Comparison of ENCODE assay signal across 17 cellular contexts in the genomic region with DNA sequence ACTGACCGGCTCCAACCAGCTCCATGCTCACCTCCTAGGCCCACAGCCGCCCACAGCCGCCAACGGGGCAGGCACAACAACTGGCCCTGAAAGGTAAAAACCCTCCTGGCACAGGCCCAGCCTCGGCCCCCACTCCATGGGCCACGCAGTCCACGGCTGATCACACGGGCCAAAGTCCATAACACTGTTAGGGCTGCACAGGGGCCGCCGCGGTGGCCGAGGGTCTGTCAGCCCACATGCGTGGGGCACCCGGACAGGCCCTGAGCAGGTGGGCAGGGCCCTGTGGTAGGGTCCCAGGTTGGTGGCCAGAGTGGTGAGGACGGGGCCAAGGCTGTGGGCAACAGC. TPM values are rescaled to one million over a fixed set of nuclear protein-coding genes. Genes with fewer than 3 reads are reported as not detected.
DNase-seq lines count a peak whose midpoint lies in the region; ATAC-seq and TF ChIP-seq lines count a peak whose summit lies in the region.
"Had no signal": no experiment of that assay in that cellular context is flagged by ENCODE, and none has a peak within 500 bp of the region (broad histone marks: within the 10 kb centered on the region; RNA-seq: fewer than 3 reads in every experiment).

No MANE protein-coding gene starts in this region.

- peak; percentile 35 for ATAC-seq in activated CD8-positive, alpha-beta memory T cell treated with anti-CD3 and anti-CD28 coated beads, Interleukin-2, amount 10 ng/mL, durations not matched to agents 7 days and 5 days
- peak; percentile 7 for ATAC-seq in sciatic nerve
- no peak for ATAC-seq in GM21390 (IDR thresholded peaks at IDR 0.05; ENCODE audit: unreplicated experiment)

- H3K4me3 Mint-ChIP-seq in activated CD8-positive, alpha-beta memory T cell treated with anti-CD3 and anti-CD28 coated beads, Interleukin-2, amount 10 ng/mL, durations not matched to agents 7 days and 5 days: no peak overlapping the region
- no peak overlapping the region for H3K4me3 Mint-ChIP-seq in glutamatergic neuron (ENCODE audit: unreplicated experiment)

- POLR2A ChIA-PET in RWPE1 (lab: Yijun Ruan, JAX; ENCODE audit: low non-redundant PET) (no interaction called here), OCI-LY7 (lab: Charles Lee) (no interaction called here)

- intact Hi-C loops in sciatic nerve (cut with DNase I): no loop called here
- intact Hi-C loops in OCI-LY7 (cut with micrococcal nuclease; ENCODE audit: unreplicated experiment): no loop called here

- H3K9me3 Mint-ChIP-seq in activated CD8-positive, alpha-beta memory T cell treated with anti-CD3 and anti-CD28 coated beads, Interleukin-2, amount 10 ng/mL, durations not matched to agents 7 days and 5 days (ENCODE audit: low read depth): no peaks in the 10 kb centered on the region
- H3K9me3 Mint-ChIP-seq in glutamatergic neuron (ENCODE audit: unreplicated experiment): peaks cover 5% of the 10 kb centered on the region

- no peaks in the 10 kb centered on the region for H3K9me3 ChIP-seq in OCI-LY7 (ENCODE audit: low read length)
- H3K9me3 ChIP-seq in SJCRH30 (replicated peaks): no peaks in the 10 kb centered on the region

- no peak overlapping the region for H2AFZ ChIP-seq in OCI-LY7 (ENCODE audit: low read length)
- H2AFZ ChIP-seq: PC-9 had no signal

- H3K4me1 ChIP-seq in OCI-LY7 (ENCODE audit: insufficient read depth, low read length, poor library complexity, severe bottlenecking) (peaks cover 10% of the 10 kb centered on the region), SJCRH30 (no peaks in the 10 kb centered on the region)

- no peak overlapping the region for H3K4me2 ChIP-seq in OCI-LY7 (ENCODE audit: low read length)
- H3K4me2 ChIP-seq: KMS-11, PC-9 had no signal

- no peaks in the 10 kb centered on the region for H3K27me3 ChIP-seq in SJCRH30

- H3K4me3 ChIP-seq in OCI-LY7 (ENCODE audit: low read depth, low read length, poor library complexity, severe bottlenecking) (no peak overlapping the region), SJCRH30 (no peak overlapping the region)
- H3K4me3 ChIP-seq: PC-9 had no signal

- H3K27ac Mint-ChIP-seq in activated CD8-positive, alpha-beta memory T cell treated with anti-CD3 and anti-CD28 coated beads, Interleukin-2, amount 10 ng/mL, durations not matched to agents 7 days and 5 days: no peak overlapping the region
- no peak overlapping the region for H3K27ac Mint-ChIP-seq in glutamatergic neuron (ENCODE audit: unreplicated experiment)

- BruUV-seq in OCI-LY7 (replicated peaks; lab: Mats Ljungman, UMichigan): no TSS peak

- CTCF ChIA-PET in activated CD8-positive, alpha-beta memory T cell treated with anti-CD3 and anti-CD28 coated beads, Interleukin-2, amount 10 ng/mL, durations not matched to agents 7 days and 5 days (lab: Charles Lee): interaction anchor here (2.0 kb wide), 1 partner anchor 19 kb away, joined by 10 read pairs; no protein-coding TSS in a partner anchor
- CTCF ChIA-PET in RWPE1 (lab: Yijun Ruan, JAX): interaction anchor here (0.6 to 1.7 kb wide), 4 partner anchors 15 to 198 kb away, joined by 3 to 5 read pairs (median 4); no protein-coding TSS in a partner anchor
- CTCF ChIA-PET in OCI-LY7 (lab: Charles Lee; ENCODE audit: unreplicated experiment): no interaction called here

- H3K79me2 ChIP-seq in OCI-LY7 (ENCODE audit: insufficient read depth, low read depth, low read length): no peaks in the 10 kb centered on the region

- no peaks in the 10 kb centered on the region for H3K27me3 Mint-ChIP-seq in activated CD8-positive, alpha-beta memory T cell treated with anti-CD3 and anti-CD28 coated beads, Interleukin-2, amount 10 ng/mL, durations not matched to agents 7 days and 5 days
- H3K27me3 Mint-ChIP-seq in glutamatergic neuron (ENCODE audit: unreplicated experiment): peaks cover 7% of the 10 kb centered on the region

- no peaks in the 10 kb centered on the region for H4K20me1 ChIP-seq in OCI-LY7 (ENCODE audit: insufficient read depth, low read length)

- no peaks in the 10 kb centered on the region for H3K9me2 ChIP-seq in OCI-LY7 (ENCODE audit: insufficient read depth, low read length)

- peaks cover 8% of the 10 kb centered on the region for H3K36me3 Mint-ChIP-seq in activated CD8-positive, alpha-beta memory T cell treated with anti-CD3 and anti-CD28 coated beads, Interleukin-2, amount 10 ng/mL, durations not matched to agents 7 days and 5 days
- no peaks in the 10 kb centered on the region for H3K36me3 Mint-ChIP-seq in glutamatergic neuron (ENCODE audit: unreplicated experiment)

- TF ChIP-seq CTCF in RWPE1 (conservative IDR thresholded peaks at IDR 0.05; ENCODE audit: low read depth): no peak
- no peak for TF ChIP-seq CTCF in glutamatergic neuron (IDR thresholded peaks at IDR 0.05; ENCODE audit: partially characterized antibody, unreplicated experiment)
- TF ChIP-seq CTCF in OCI-LY7 (conservative IDR thresholded peaks at IDR 0.05; ENCODE audit: low read length): no peak

- H3K36me3 ChIP-seq in OCI-LY7 (ENCODE audit: insufficient read depth, low read length) (peaks cover 32% of the 10 kb centered on the region), SJCRH30 (no peaks in the 10 kb centered on the region)

- peak overlapping the region; percentile 43 for H3K27ac ChIP-seq in RWPE1
- H3K27ac ChIP-seq in OCI-LY7 (ENCODE audit: low read depth, low read length, poor library complexity, severe bottlenecking): no peak overlapping the region
- no peak overlapping the region for H3K27ac ChIP-seq in SJCRH30
- H3K27ac ChIP-seq: KMS-11, PC-9 had no signal

- DNase-seq in activated CD8-positive, alpha-beta memory T cell treated with anti-CD3 and anti-CD28 coated beads, Interleukin-2, amount 10 ng/mL, durations not matched to agents 7 days and 5 days: no peak
- DNase-seq in activated CD8-positive, alpha-beta memory T cell treated with anti-CD3 and anti-CD28 coated beads for 24 hours: no peak
- DNase-seq in RWPE1 (ENCODE audit: low spot score): no peak
- peak; percentile 9 for DNase-seq in glutamatergic neuron
- no peak for DNase-seq in sciatic nerve (ENCODE audit: low spot score)
- DNase-seq in OCI-LY7 (ENCODE audit: low spot score): no peak
- no peak for DNase-seq in SJCRH30
- DNase-seq: 8988T, DMS79 treated with DMSO at 0.1 percent for 48 hours, NCI-H1417, NCI-H1930, NCI-H226, NCI-H524, PC-9 had no signal

- peaks cover 3% of the 10 kb centered on the region for H3K4me1 Mint-ChIP-seq in activated CD8-positive, alpha-beta memory T cell treated with anti-CD3 and anti-CD28 coated beads, Interleukin-2, amount 10 ng/mL, durations not matched to agents 7 days and 5 days
- peaks cover 13% of the 10 kb centered on the region for H3K4me1 Mint-ChIP-seq in glutamatergic neuron (ENCODE audit: low read depth, unreplicated experiment)

RNA-seq across cellular contexts. Expression of gene CYP2W1, which starts 29.0 kb away (rescaled TPM):
- not detected for total RNA-seq in activated CD8-positive, alpha-beta memory T cell treated with anti-CD3 and anti-CD28 coated beads, Interleukin-2, amount 10 ng/mL, durations not matched to agents 7 days and 5 days
- total RNA-seq in glutamatergic neuron (ENCODE audit: unreplicated experiment): 1.3 TPM
- 1.6 TPM for total RNA-seq in sciatic nerve
- total RNA-seq in OCI-LY7 (2014; rRNA removed; shearing (Covaris generic)): 0.31 TPM in 1 of 2 replicates, not detected in the other
- total RNA-seq in OCI-LY7 (2022): 1.3 and 1.5 TPM in 2 replicates
- total RNA-seq in SJCRH30 (2014; rRNA removed; shearing (Covaris generic)): not detected in 2 replicates
- total RNA-seq: PC-9, SK-MEL-5 had no signal

RNA-seq across cellular contexts. Expression of gene GPR146, which starts 32.4 kb away (rescaled TPM):
- total RNA-seq in activated CD8-positive, alpha-beta memory T cell treated with anti-CD3 and anti-CD28 coated beads, Interleukin-2, amount 10 ng/mL, durations not matched to agents 7 days and 5 days: 1 to 10 TPM in 1 of 2 experiments, under 1 TPM in 1; 0.40 to 2.1 TPM
- total RNA-seq in glutamatergic neuron (ENCODE audit: unreplicated experiment): 3.1 TPM
- total RNA-seq in sciatic nerve: 50.5 TPM
- 0.62 and 0.95 TPM in 2 replicates for total RNA-seq in OCI-LY7 (2014; rRNA removed; shearing (Covaris generic))
- total RNA-seq in OCI-LY7 (2022): 0.77 and 3.3 TPM in 2 replicates
- total RNA-seq in SJCRH30 (2014; rRNA removed; shearing (Covaris generic)): 0.93 and 2.1 TPM in 2 replicates

RNA-seq across cellular contexts. Expression of gene COX19, which starts 36.6 kb away (rescaled TPM):
- 10 to 100 TPM; 18.7 to 18.9 TPM for total RNA-seq in activated CD8-positive, alpha-beta memory T cell treated with anti-CD3 and anti-CD28 coated beads, Interleukin-2, amount 10 ng/mL, durations not matched to agents 7 days and 5 days
- total RNA-seq in glutamatergic neuron (ENCODE audit: unreplicated experiment) (18.4 TPM), sciatic nerve (18.3 TPM), OCI-LY7 (2022) (43.1 and 45.7 TPM in 2 replicates)
- 20.3 and 23.2 TPM in 2 replicates for total RNA-seq in OCI-LY7 (2014; rRNA removed; shearing (Covaris generic))
- 6.4 and 8.6 TPM in 2 replicates for total RNA-seq in SJCRH30 (2014; rRNA removed; shearing (Covaris generic))

RNA-seq across cellular contexts. Expression of gene ADAP1, which starts 57.5 kb away (rescaled TPM):
- 10 to 100 TPM; 12.4 to 30.8 TPM for total RNA-seq in activated CD8-positive, alpha-beta memory T cell treated with anti-CD3 and anti-CD28 coated beads, Interleukin-2, amount 10 ng/mL, durations not matched to agents 7 days and 5 days
- 61.1 TPM for total RNA-seq in glutamatergic neuron (ENCODE audit: unreplicated experiment)
- total RNA-seq in sciatic nerve: 42.8 TPM
- total RNA-seq in OCI-LY7 (2014; rRNA removed; shearing (Covaris generic)): 0.41 and 2.4 TPM in 2 replicates
- 7.0 and 7.7 TPM in 2 replicates for total RNA-seq in OCI-LY7 (2022)
- total RNA-seq in SJCRH30 (2014; rRNA removed; shearing (Covaris generic)): 0.04 TPM in 1 of 2 replicates, not detected in the other

Comparison
In these comparisons a context has a peak if more than half of its experiments do, and no peak if none do; other contexts are left out.
1. RNA of gene GPR146, which starts 32.4 kb away (total RNA-seq): 50.5 TPM in sciatic nerve (single experiment); 0.62 to 3.3 TPM in OCI-LY7, 3.1 TPM in glutamatergic neuron (single experiment), 0.40 to 2.1 TPM in activated CD8-positive, alpha-beta memory T cell treated with anti-CD3 and anti-CD28 coated beads, Interleukin-2, amount 10 ng/mL, durations not matched to agents 7 days and 5 days and 0.93 to 2.1 TPM in SJCRH30; every median in the first group is over 10 times any median in the second.